ENCODE assay signal across 8 cellular contexts in the genomic region with DNA sequence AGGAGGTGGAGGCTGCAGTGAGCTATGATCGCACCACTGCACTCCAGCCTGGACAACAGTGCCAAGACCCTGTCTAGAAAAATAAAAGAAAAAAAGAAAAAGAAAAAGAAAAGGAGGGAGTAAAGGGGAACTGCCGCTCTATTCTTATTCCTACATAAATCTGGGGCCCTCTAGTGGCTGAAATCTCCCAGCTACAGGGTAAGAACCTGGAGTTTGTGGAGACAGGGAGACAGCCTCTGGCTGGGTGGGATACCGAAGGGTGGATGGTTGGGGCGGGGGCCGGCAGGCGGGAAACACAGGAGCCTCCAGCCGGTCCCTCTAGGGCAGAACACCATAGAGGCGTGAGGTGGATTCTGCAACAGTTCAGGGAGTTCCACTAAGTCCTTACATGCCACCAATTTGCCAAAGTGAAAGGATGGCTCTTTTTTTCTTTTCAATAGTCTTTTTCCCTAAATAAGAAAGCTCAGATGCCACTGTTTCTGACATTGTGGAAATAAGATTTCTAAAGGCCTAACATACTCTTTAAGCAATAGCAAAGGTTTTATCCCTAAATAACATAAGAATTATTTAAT.
DNase-seq lines count a peak whose midpoint lies in the region; ATAC-seq and TF ChIP-seq lines count a peak whose summit lies in the region.

No MANE protein-coding gene starts in this region.

- intact Hi-C loops in IMR-90 (cut with micrococcal nuclease): no loop called here
- intact Hi-C loops in CD4-positive, alpha-beta memory T cell (cut with micrococcal nuclease): no loop called here

- no peaks in the 10 kb centered on the region for H3K4me1 Mint-ChIP-seq in stimulated activated memory B cell treated with anti-CD40 and anti-IgM and Interleukin-4, amounts not matched to agents 10 μg/mL and 1 μg/mL and 100 μg/mL, for 72 hours
- H3K4me1 Mint-ChIP-seq in CD4-positive, alpha-beta memory T cell: peaks cover 0 to 4% (median 2%) of the 10 kb centered on the region in 4 donors

- H2AK9ac ChIP-seq in IMR-90 (replicated peaks; ENCODE audit: low read depth, low read length, poor library complexity): no peak overlapping the region

- no peak overlapping the region for H2AFZ ChIP-seq in IMR-90 (replicated peaks; ENCODE audit: low read length, poor library complexity)

- H2AK5ac ChIP-seq in IMR-90 (ENCODE audit: low read depth, low read length): no peak overlapping the region

- peaks cover 3 to 10% of the 10 kb centered on the region in 2 experiments; a peak in 2 of 4 replicates for H3K79me1 ChIP-seq in IMR-90 (ENCODE audit: low read depth in 1 of 2, low read length in 2 of 2)

- 88% methylated on average over 1 of the region's 8 CpGs; no CpG with 5 or more reads in 1 of the 2 experiments for WGBS in IMR-90 (ENCODE audit: extremely low coverage in 2 of 2, insufficient read length in 1 of 2), 2 experiments

- no peak overlapping the region for H3K14ac ChIP-seq in IMR-90 (replicated peaks; ENCODE audit: low read depth, low read length)

- H3K18ac ChIP-seq in IMR-90 (ENCODE audit: low read depth, low read length): no peak overlapping the region

- POLR2A ChIA-PET in IMR-90 (lab: Charles Lee; ENCODE audit: unreplicated experiment): no interaction called here
- POLR2A ChIA-PET in CD4-positive, alpha-beta memory T cell (lab: Charles Lee; ENCODE audit: partially characterized antibody): no interaction called here

- H2BK5ac ChIP-seq in IMR-90 (ENCODE audit: low read depth, low read length, poor library complexity, severe bottlenecking): no peak overlapping the region

- H2BK15ac ChIP-seq in IMR-90 (ENCODE audit: low read depth, low read length): no peak overlapping the region

- no peak overlapping the region for H3K23ac ChIP-seq in IMR-90 (ENCODE audit: low read depth, low read length)

- H3K4me2 ChIP-seq in IMR-90 (ENCODE audit: low read depth, low read length): no peak overlapping the region

- H3K27ac ChIP-seq in IMR-90 (ENCODE audit: insufficient read depth, low read length): no peak overlapping the region
- no peak overlapping the region for H3K27ac ChIP-seq in CD4-positive, alpha-beta memory T cell (ENCODE audit: low read depth, low read length)

- DNase-seq in DMS114 treated with DMSO at 0.1 percent for 48 hours (lab: John Stamatoyannopoulos, UW; ENCODE audit: unreplicated experiment): peak; percentile 30
- peak; percentile 45 for DNase-seq in IMR-90
- peak; percentile 52 for DNase-seq in astrocyte of the hippocampus (ENCODE audit: low read depth, low spot score)
- DNase-seq in kidney epithelial cell (ENCODE audit: low read depth): no peak
- DNase-seq in stimulated activated naive CD4-positive, alpha-beta T cell treated with Interleukin-2 at 50 U/mL for 16 hours (lab: John Stamatoyannopoulos, UW): no peak
- no peak for DNase-seq in CD4-positive, alpha-beta memory T cell

- no peak overlapping the region for H3K4ac ChIP-seq in IMR-90 (ENCODE audit: low read depth, low read length)

- dilution Hi-C loops in IMR-90 (cut with HindIII; ENCODE audit: low sequenced_read_pairs, unreplicated experiment): no loop called here

- H3K4me1 ChIP-seq in IMR-90 (ENCODE audit: control insufficient read depth, insufficient read depth, low read length): no peaks in the 10 kb centered on the region
- no peaks in the 10 kb centered on the region for H3K4me1 ChIP-seq in CD4-positive, alpha-beta memory T cell (ENCODE audit: insufficient read depth, low read length)

- no peak overlapping the region for H3K4me3 Mint-ChIP-seq in stimulated activated memory B cell treated with anti-CD40 and anti-IgM and Interleukin-4, amounts not matched to agents 10 μg/mL and 1 μg/mL and 100 μg/mL, for 72 hours
- H3K4me3 Mint-ChIP-seq in CD4-positive, alpha-beta memory T cell: no peak overlapping the region

- no TSS peak for BruUV-seq in IMR-90 (replicated peaks; lab: Mats Ljungman, UMichigan)

- H3K4me3 ChIP-seq in IMR-90 (ENCODE audit: insufficient read depth, low read depth, low read length) (no peak overlapping the region), kidney epithelial cell (ENCODE audit: low read depth, low read length) (no peak overlapping the region)
- H3K4me3 ChIP-seq in CD4-positive, alpha-beta memory T cell (ENCODE audit: low read length in 2 of 2): no peak overlapping the region

- H2BK20ac ChIP-seq in IMR-90 (ENCODE audit: low read depth, low read length): no peak overlapping the region

- H4K20me1 ChIP-seq in IMR-90 (ENCODE audit: insufficient read depth, low read length): peaks cover 6% of the 10 kb centered on the region

- H3K36me3 ChIP-seq in IMR-90 (ENCODE audit: control insufficient read depth, insufficient read depth, low read length) (peaks cover 32% of the 10 kb centered on the region), kidney epithelial cell (ENCODE audit: control insufficient read depth, insufficient read depth, low read length) (no peaks in the 10 kb centered on the region)
- H3K36me3 ChIP-seq in CD4-positive, alpha-beta memory T cell (ENCODE audit: insufficient read depth, low read length): peaks cover 5% of the 10 kb centered on the region

- H4K91ac ChIP-seq in IMR-90 (ENCODE audit: insufficient read depth, low read depth, low read length): no peak overlapping the region

- H3K9me1 ChIP-seq in IMR-90 (ENCODE audit: insufficient read depth, low read length): no peaks in the 10 kb centered on the region

- no peak overlapping the region for H2BK120ac ChIP-seq in IMR-90 (ENCODE audit: low read depth, low read length)

- TF ChIP-seq POLR2A in IMR-90 (IDR thresholded peaks at IDR 0.05; ENCODE audit: low read depth, low read length): no peak

- H3K9ac ChIP-seq in IMR-90 (ENCODE audit: low read depth, low read length): no peak overlapping the region

- TF ChIP-seq CTCF in IMR-90 (conservative IDR thresholded peaks at IDR 0.05; ENCODE audit: low read depth, low read length) (peak; percentile 46), kidney epithelial cell (IDR thresholded peaks at IDR 0.05; ENCODE audit: insufficient read depth, low read length, poor library complexity, severe bottlenecking) (peak; percentile 69)

- no peaks in the 10 kb centered on the region for H3K27me3 Mint-ChIP-seq in stimulated activated memory B cell treated with anti-CD40 and anti-IgM and Interleukin-4, amounts not matched to agents 10 μg/mL and 1 μg/mL and 100 μg/mL, for 72 hours
- H3K27me3 Mint-ChIP-seq in CD4-positive, alpha-beta memory T cell: no peaks in the 10 kb centered on the region

- ATAC-seq in IMR-90 (ENCODE audit: low read depth) (peak; percentile 71), GM21529 (IDR thresholded peaks at IDR 0.05; ENCODE audit: unreplicated experiment) (no peak)
- ATAC-seq in stimulated activated memory B cell treated with anti-CD40 and anti-IgM and Interleukin-4, amounts not matched to agents 10 μg/mL and 1 μg/mL and 100 μg/mL, for 72 hours: no peak

- no peaks in the 10 kb centered on the region for H3K9me3 ChIP-seq in IMR-90 (ENCODE audit: control insufficient read depth, insufficient read depth, low read length)
- no peaks in the 10 kb centered on the region for H3K9me3 ChIP-seq in CD4-positive, alpha-beta memory T cell (ENCODE audit: control insufficient read depth in 1 of 2, low read length in 2 of 2)

- H3K9me3 Mint-ChIP-seq in stimulated activated memory B cell treated with anti-CD40 and anti-IgM and Interleukin-4, amounts not matched to agents 10 μg/mL and 1 μg/mL and 100 μg/mL, for 72 hours: no peaks in the 10 kb centered on the region
- H3K9me3 Mint-ChIP-seq in CD4-positive, alpha-beta memory T cell: no peaks in the 10 kb centered on the region

- H3K56ac ChIP-seq in IMR-90 (ENCODE audit: extremely low read depth, insufficient read depth, low read length): no peak overlapping the region

- TF ChIP-seq RAD21 in IMR-90 (IDR thresholded peaks at IDR 0.05; ENCODE audit: low read length): peak; percentile 22; the same call in 1 of the 2 replicates

- in situ Hi-C loops in IMR-90 (cut with MboI; ENCODE audit: low sequenced_read_pairs): no loop called here

- no peak overlapping the region for H4K5ac ChIP-seq in IMR-90 (ENCODE audit: low read depth, low read length)

- H3K27ac Mint-ChIP-seq in stimulated activated memory B cell treated with anti-CD40 and anti-IgM and Interleukin-4, amounts not matched to agents 10 μg/mL and 1 μg/mL and 100 μg/mL, for 72 hours: no peak overlapping the region
- H3K27ac Mint-ChIP-seq in CD4-positive, alpha-beta memory T cell: no peak overlapping the region

- H3K27me3 ChIP-seq in IMR-90 (ENCODE audit: control insufficient read depth, insufficient read depth, low read length) (no peaks in the 10 kb centered on the region), kidney epithelial cell (ENCODE audit: control insufficient read depth, insufficient read depth, low read length) (no peaks in the 10 kb centered on the region)
- H3K27me3 ChIP-seq in CD4-positive, alpha-beta memory T cell (ENCODE audit: insufficient read depth, low read length): no peaks in the 10 kb centered on the region

- no peaks in the 10 kb centered on the region for H3K36me3 Mint-ChIP-seq in stimulated activated memory B cell treated with anti-CD40 and anti-IgM and Interleukin-4, amounts not matched to agents 10 μg/mL and 1 μg/mL and 100 μg/mL, for 72 hours
- peaks cover 42 to 54% of the 10 kb centered on the region in 2 donors for H3K36me3 Mint-ChIP-seq in CD4-positive, alpha-beta memory T cell

- CTCF ChIA-PET in IMR-90 (lab: Yijun Ruan, JAX): interaction anchor here (0.6 to 1.3 kb wide), 6 partner anchors 10 to 341 kb away, joined by 3 to 6 read pairs (median 4); no protein-coding TSS in a partner anchor
- CTCF ChIA-PET in CD4-positive, alpha-beta memory T cell (lab: Charles Lee; ENCODE audit: partially characterized antibody): interaction anchor here (1.1 to 1.2 kb wide), 2 partner anchors 21 to 217 kb away, joined by 3 read pairs; no protein-coding TSS in a partner anchor

- H4K8ac ChIP-seq in IMR-90 (ENCODE audit: low read depth in 2 of 2, low read length in 2 of 2): no peak overlapping the region

TF ChIP-seq in IMR-90, 13 proteins besides CTCF, POLR2A, EP300 and RAD21:
- TF ChIP-seq SMC3 (IDR thresholded peaks at IDR 0.05; ENCODE audit: low read depth, low read length) (peak; percentile 34; the same call in 1 of the 2 replicates), BHLHE40 (IDR thresholded peaks at IDR 0.05; ENCODE audit: low read depth, low read length) (no peak)

Comparison
In these comparisons a context has a peak if more than half of its experiments do, and no peak if none do; other contexts are left out.
1. DNase-seq: peak in DMS114 treated with DMSO at 0.1 percent for 48 hours (single experiment), IMR-90 (single experiment) and astrocyte of the hippocampus (single experiment); none in kidney epithelial cell (single experiment), stimulated activated naive CD4-positive, alpha-beta T cell treated with Interleukin-2 at 50 U/mL for 16 hours (single experiment) and CD4-positive, alpha-beta memory T cell (0 of 5).